In genomic region chr4:10083861-10084641, GRCh38 we compare ENCODE assay signal across 18 cellular contexts. TPM values are rescaled to one million over a fixed set of nuclear protein-coding genes. Genes with fewer than 3 reads are reported as not detected.
DNase-seq lines count a peak whose midpoint lies in the region; ATAC-seq and TF ChIP-seq lines count a peak whose summit lies in the region.
"Had no signal": no experiment of that assay in that cellular context is flagged by ENCODE, and none has a peak within 500 bp of the region (broad histone marks: within the 10 kb centered on the region; RNA-seq: fewer than 3 reads in every experiment).

No MANE protein-coding gene starts in this region.

- no peaks in the 10 kb centered on the region for H3K79me2 ChIP-seq in H9 (ENCODE audit: insufficient read depth, low read length)
- H3K79me2 ChIP-seq: parathyroid adenoma had no signal

- H3K4me1 Mint-ChIP-seq in activated CD4-positive, alpha-beta T cell treated with anti-CD3 and anti-CD28 coated beads, Interleukin-2, amount 10 ng/mL, durations not matched to agents 24 days and 14 days: peaks cover 2% of the 10 kb centered on the region
- no peaks in the 10 kb centered on the region for H3K4me1 Mint-ChIP-seq in activated naive CD8-positive, alpha-beta T cell treated with anti-CD3 and anti-CD28 coated beads, Interleukin-2, amount 50 U/mL, for 24 hours
- no peaks in the 10 kb centered on the region for H3K4me1 Mint-ChIP-seq in H9

- DNase-seq in activated CD4-positive, alpha-beta T cell treated with anti-CD3 and anti-CD28 coated beads for 48 hours: peak; percentile 2
- no peak for DNase-seq in activated CD4-positive, alpha-beta T cell treated with anti-CD3 and anti-CD28 coated beads, Interleukin-2, amount 10 ng/mL, durations not matched to agents 24 days and 14 days
- no peak for DNase-seq in activated naive CD8-positive, alpha-beta T cell treated with anti-CD3 and anti-CD28 coated beads, Interleukin-2, amount 50 U/mL, for 24 hours
- peak; percentile 61 for DNase-seq in left kidney (ENCODE audit: low read depth, low spot score)
- DNase-seq in spleen: peak; percentile 72
- no peak for DNase-seq in H9
- DNase-seq in SKM-1 (lab: John Stamatoyannopoulos, UW; ENCODE audit: unreplicated experiment): no peak
- DNase-seq: activated CD4-positive, alpha-beta T cell treated with anti-CD3 and anti-CD28 coated beads for 4 hours; effector memory CD4-positive, alpha-beta T cell; mesendoderm; NCI-H2029 treated with DMSO at 0.1 percent for 48 hours; NCI-H774 had no signal

- no peak overlapping the region for H2AK5ac ChIP-seq in H9 (ENCODE audit: insufficient read length, low read length)

- H3K4ac ChIP-seq in H9 (ENCODE audit: low read depth, low read length): no peak overlapping the region

- H3K14ac ChIP-seq in H9 (ENCODE audit: insufficient read depth, low read length): no peak overlapping the region

- no peaks in the 10 kb centered on the region for H3K9me3 Mint-ChIP-seq in activated CD4-positive, alpha-beta T cell treated with anti-CD3 and anti-CD28 coated beads, Interleukin-2, amount 10 ng/mL, durations not matched to agents 24 days and 14 days
- H3K9me3 Mint-ChIP-seq in activated naive CD8-positive, alpha-beta T cell treated with anti-CD3 and anti-CD28 coated beads, Interleukin-2, amount 50 U/mL, for 24 hours: no peaks in the 10 kb centered on the region
- no peaks in the 10 kb centered on the region for H3K9me3 Mint-ChIP-seq in H9
- H3K9me3 Mint-ChIP-seq: CD4-positive, alpha-beta T cell; T-helper 2 cell treated with Interferon-gamma antibody and Interleukin-4, amounts not matched to agents 5 μg/mL and 100 μg/mL, for 36 hours had no signal

- no peak overlapping the region for H3K27ac ChIP-seq in spleen
- no peak overlapping the region for H3K27ac ChIP-seq in H9 (ENCODE audit: insufficient read length, low read depth, low read length)
- H3K27ac ChIP-seq: breast epithelium, parathyroid adenoma, uterus had no signal

- peaks cover 24 to 100% (median 100%) of the 10 kb centered on the region in 6 donors for H3K36me3 ChIP-seq in spleen
- H3K36me3 ChIP-seq: breast epithelium, uterus had no signal

- no peak overlapping the region for H4K91ac ChIP-seq in H9 (ENCODE audit: insufficient read length, low read depth, low read length)

- H3K4me1 ChIP-seq in spleen (peaks cover 0 to 8% (median 2%) of the 10 kb centered on the region in 6 donors), H9 (ENCODE audit: insufficient read depth, low read length) (no peaks in the 10 kb centered on the region)
- H3K4me1 ChIP-seq: parathyroid adenoma, uterus had no signal

- no peak overlapping the region for H3K23ac ChIP-seq in H9 (ENCODE audit: insufficient read length, low read depth, low read length)

- no peak overlapping the region for H3K56ac ChIP-seq in H9 (ENCODE audit: insufficient read length, low read depth, low read length)

- peaks cover 3% of the 10 kb centered on the region for H3K23me2 ChIP-seq in H9 (ENCODE audit: insufficient read length, low read depth, low read length, poor library complexity, severe bottlenecking)

- no peak overlapping the region for H2BK20ac ChIP-seq in H9 (ENCODE audit: low read depth, low read length, poor library complexity, severe bottlenecking)

- TF ChIP-seq CTCF in spleen (IDR thresholded peaks at IDR 0.05 in 8 of 11, conservative IDR thresholded peaks at IDR 0.05 in 3 of 11): no peak
- no peak for TF ChIP-seq CTCF in H9 (conservative IDR thresholded peaks at IDR 0.05)

- H2BK15ac ChIP-seq in H9 (ENCODE audit: low read depth, low read length): no peak overlapping the region

- no peak overlapping the region for H3K4me3 ChIP-seq in spleen
- H3K4me3 ChIP-seq: breast epithelium, uterus had no signal

- no peak overlapping the region for H3T11ph ChIP-seq in H9 (ENCODE audit: low read length)

- no peak overlapping the region for H2BK5ac ChIP-seq in H9 (ENCODE audit: insufficient read length, low read length)

- no peak for TF ChIP-seq POLR2A in spleen (IDR thresholded peaks at IDR 0.05)

- no peak overlapping the region for H4K8ac ChIP-seq in H9 (replicated peaks; ENCODE audit: insufficient read length, low read depth, low read length)

- H3K9ac ChIP-seq in H9 (ENCODE audit: extremely low read depth, insufficient read length, low read length): no peak overlapping the region
- H3K9ac ChIP-seq: parathyroid adenoma had no signal

- intact Hi-C loops in activated CD4-positive, alpha-beta T cell treated with anti-CD3 and anti-CD28 coated beads, Interleukin-2, amount 10 ng/mL, durations not matched to agents 24 days and 14 days (cut with micrococcal nuclease): no loop called here
- intact Hi-C loops in spleen (cut with DNase I; ENCODE audit: low total_unique reads): no loop called here

- no peak overlapping the region for H3K18ac ChIP-seq in H9 (ENCODE audit: insufficient read length, low read depth, low read length)

- H2BK120ac ChIP-seq in H9 (ENCODE audit: low read depth, low read length, poor library complexity, severe bottlenecking): no peak overlapping the region

- no peak overlapping the region for H4K5ac ChIP-seq in H9 (ENCODE audit: insufficient read length, low read depth, low read length)

- H3K36me3 Mint-ChIP-seq in activated CD4-positive, alpha-beta T cell treated with anti-CD3 and anti-CD28 coated beads, Interleukin-2, amount 10 ng/mL, durations not matched to agents 24 days and 14 days (ENCODE audit: low read depth): peaks cover 71% of the 10 kb centered on the region
- H3K36me3 Mint-ChIP-seq in activated naive CD8-positive, alpha-beta T cell treated with anti-CD3 and anti-CD28 coated beads, Interleukin-2, amount 50 U/mL, for 24 hours (ENCODE audit: low read depth): peaks cover 51% of the 10 kb centered on the region
- peaks cover 40 to 97% (median 97%) of the 10 kb centered on the region in 3 experiments; a peak in 6 of 7 replicates for H3K36me3 Mint-ChIP-seq in H9 (ENCODE audit: insufficient read depth in 1 of 3, low read depth in 3 of 3)

- no peak overlapping the region for H2AFZ ChIP-seq in H9 (ENCODE audit: low read length)
- H2AFZ ChIP-seq: parathyroid adenoma had no signal

- H3K27me3 ChIP-seq in spleen (replicated peaks in 1 of 7) (peaks cover 0 to 13% (median 0%) of the 10 kb centered on the region in 7 donors), H9 (ENCODE audit: insufficient read depth, low read length) (no peaks in the 10 kb centered on the region)
- H3K27me3 ChIP-seq: breast epithelium, uterus had no signal

- no peaks in the 10 kb centered on the region for H3K79me1 ChIP-seq in H9 (ENCODE audit: insufficient read depth, low read depth, low read length, poor library complexity, severe bottlenecking)

- no peak overlapping the region for H3K4me3 Mint-ChIP-seq in activated CD4-positive, alpha-beta T cell treated with anti-CD3 and anti-CD28 coated beads, Interleukin-2, amount 10 ng/mL, durations not matched to agents 24 days and 14 days
- H3K4me3 Mint-ChIP-seq in activated naive CD8-positive, alpha-beta T cell treated with anti-CD3 and anti-CD28 coated beads, Interleukin-2, amount 50 U/mL, for 24 hours: no peak overlapping the region
- no peak overlapping the region for H3K4me3 Mint-ChIP-seq in H9
- H3K4me3 Mint-ChIP-seq: CD4-positive, alpha-beta T cell; T-helper 2 cell treated with Interferon-gamma antibody and Interleukin-4, amounts not matched to agents 5 μg/mL and 100 μg/mL, for 36 hours had no signal

- no peak overlapping the region for H3K4me2 ChIP-seq in H9 (ENCODE audit: insufficient read depth, insufficient read length, low read length)

- H2BK12ac ChIP-seq in H9 (ENCODE audit: insufficient read length, low read depth, low read length): no peak overlapping the region

- WGBS in spleen, 5 donors: 79 to 89% (median 86%) methylated on average over 19 to 23 of the region's 23 CpGs
- no CpG with 5 or more reads among the region's 23 CpGs for WGBS in H9 (ENCODE audit: extremely low coverage, insufficient read length, low lambda C conversion rate)

- H4K20me1 ChIP-seq in H9 (ENCODE audit: control insufficient read depth, insufficient read depth, insufficient read length): no peaks in the 10 kb centered on the region

- H3K27me3 Mint-ChIP-seq in activated CD4-positive, alpha-beta T cell treated with anti-CD3 and anti-CD28 coated beads, Interleukin-2, amount 10 ng/mL, durations not matched to agents 24 days and 14 days: no peaks in the 10 kb centered on the region
- H3K27me3 Mint-ChIP-seq in activated naive CD8-positive, alpha-beta T cell treated with anti-CD3 and anti-CD28 coated beads, Interleukin-2, amount 50 U/mL, for 24 hours: no peaks in the 10 kb centered on the region
- H3K27me3 Mint-ChIP-seq in H9 (ENCODE audit: low read depth): no peaks in the 10 kb centered on the region
- H3K27me3 Mint-ChIP-seq: CD4-positive, alpha-beta T cell had no signal

- H3K27ac Mint-ChIP-seq in activated CD4-positive, alpha-beta T cell treated with anti-CD3 and anti-CD28 coated beads, Interleukin-2, amount 10 ng/mL, durations not matched to agents 24 days and 14 days: no peak overlapping the region
- H3K27ac Mint-ChIP-seq in activated naive CD8-positive, alpha-beta T cell treated with anti-CD3 and anti-CD28 coated beads, Interleukin-2, amount 50 U/mL, for 24 hours: peak overlapping the region; percentile 14
- peak overlapping the region in 1 of 3 experiments; percentile 61; a peak in 1 of 7 replicates for H3K27ac Mint-ChIP-seq in H9
- H3K27ac Mint-ChIP-seq: CD4-positive, alpha-beta T cell; T-helper 2 cell treated with Interferon-gamma antibody and Interleukin-4, amounts not matched to agents 5 μg/mL and 100 μg/mL, for 36 hours had no signal

- no peak for ATAC-seq in activated naive CD8-positive, alpha-beta T cell treated with anti-CD3 and anti-CD28 coated beads, Interleukin-2, amount 50 U/mL, for 24 hours
- ATAC-seq in HG03108 (IDR thresholded peaks at IDR 0.05; ENCODE audit: unreplicated experiment): no peak

- H3K9me3 ChIP-seq in spleen: no peaks in the 10 kb centered on the region
- no peaks in the 10 kb centered on the region for H3K9me3 ChIP-seq in H9 (ENCODE audit: control insufficient read depth, low read depth, low read length)
- H3K9me3 ChIP-seq: breast epithelium, uterus had no signal

RNA-seq across cellular contexts. Expression of gene WDR1, which starts 32.5 kb away (rescaled TPM):
- total RNA-seq in activated CD4-positive, alpha-beta T cell treated with anti-CD3 and anti-CD28 coated beads, Interleukin-2, amount 10 ng/mL, durations not matched to agents 24 days and 14 days: 369 and 376 TPM in 2 replicates
- total RNA-seq in spleen: 100 to 1,000 TPM; 124 to 377 (median 192) TPM
- 100 to 1,000 TPM in 1 of 3 donors, 10 to 100 TPM in 2; 56.6 to 105 (median 84.0) TPM for polyA plus RNA-seq in spleen
- total RNA-seq in H9 (2021): 366 and 367 TPM in 2 replicates

Comparison
In these comparisons a context has a peak if more than half of its experiments do, and no peak if none do; other contexts are left out.
1. DNase-seq: peak in activated CD4-positive, alpha-beta T cell treated with anti-CD3 and anti-CD28 coated beads for 48 hours (single experiment), left kidney (single experiment) and spleen (single experiment); none in activated CD4-positive, alpha-beta T cell treated with anti-CD3 and anti-CD28 coated beads, Interleukin-2, amount 10 ng/mL, durations not matched to agents 24 days and 14 days (single experiment), activated naive CD8-positive, alpha-beta T cell treated with anti-CD3 and anti-CD28 coated beads, Interleukin-2, amount 50 U/mL, for 24 hours (single experiment), H9 (single experiment) and SKM-1 (single experiment).